ENCODE assay signal across 1 cellular context in the genomic region with DNA sequence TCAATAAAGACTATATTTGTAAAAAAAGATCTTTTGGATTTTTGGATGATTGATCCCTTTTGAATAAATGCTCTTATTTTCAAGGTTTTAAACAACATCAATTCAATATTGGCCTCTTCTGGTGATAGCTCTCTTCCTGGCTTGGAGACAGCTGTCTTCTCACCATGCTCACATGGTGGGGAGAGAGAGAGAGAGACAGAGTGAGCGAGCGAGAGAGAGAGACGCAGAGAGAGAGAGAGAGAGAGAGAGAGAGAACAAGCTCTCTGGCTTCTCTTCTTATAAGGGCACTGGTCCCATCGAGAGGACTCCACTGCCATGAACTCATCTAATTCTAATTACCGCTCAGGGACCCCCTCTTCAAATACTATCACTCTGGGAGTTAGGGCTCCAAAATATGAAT.
A peak's percentile ranks its signal among the peaks of the same experiment; 100 is the strongest.
TF ChIP-seq lines count a peak whose summit lies in the region.

No MANE protein-coding gene starts in this region.

TF ChIP-seq in HepG2, 621 proteins besides CTCF, POLR2A, EP300 and RAD21:
- TF ChIP-seq TFAP4 (IDR thresholded peaks at IDR 0.05; ENCODE audit: borderline replicate concordance, low read depth) (0 out of 2 replicates have a peak, but pooled peaks have one; percentile 19), YEATS2 (CRISPR knock-in tag; IDR thresholded peaks at IDR 0.05; ENCODE audit: borderline replicate concordance) (no peak), ZNF737 (CRISPR knock-in tag; IDR thresholded peaks at IDR 0.05; ENCODE audit: borderline replicate concordance) (no peak), ZNF747 (CRISPR knock-in tag; IDR thresholded peaks at IDR 0.05; ENCODE audit: borderline replicate concordance) (0 out of 2 replicates have a peak, but pooled peaks have one; percentile 4), ZNF556 (CRISPR knock-in tag; IDR thresholded peaks at IDR 0.05; ENCODE audit: borderline replicate concordance) (no peak)
- TF ChIP-seq, protein P1, sequence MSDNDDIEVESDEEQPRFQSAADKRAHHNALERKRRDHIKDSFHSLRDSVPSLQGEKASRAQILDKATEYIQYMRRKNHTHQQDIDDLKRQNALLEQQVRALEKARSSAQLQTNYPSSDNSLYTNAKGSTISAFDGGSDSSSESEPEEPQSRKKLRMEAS (IDR thresholded peaks at IDR 0.05) = 0 out of 2 replicates have a peak, but pooled peaks have one; percentile 30
TF ChIP-seq in HepG2: peak in this region for 3.
